10 cellular contexts compared by ENCODE assay signal in genomic region chr6:87483929-87484328, GRCh38. TPM values are rescaled to one million over a fixed set of nuclear protein-coding genes. Genes with fewer than 3 reads are reported as not detected.
DNase-seq lines count a peak whose midpoint lies in the region; ATAC-seq and TF ChIP-seq lines count a peak whose summit lies in the region.
"Had no signal": no experiment of that assay in that cellular context is flagged by ENCODE, and none has a peak within 500 bp of the region (broad histone marks: within the 10 kb centered on the region; RNA-seq: fewer than 3 reads in every experiment).

No MANE protein-coding gene starts in this region.

- peak; percentile 61 for DNase-seq in activated CD4-positive, alpha-beta T cell treated with anti-CD3 and anti-CD28 coated beads, Interleukin-2, amount 10 ng/mL, durations not matched to agents 24 days and 14 days
- no peak for DNase-seq in activated CD4-positive, alpha-beta T cell treated with anti-CD3 and anti-CD28 coated beads, Interleukin-2, amount 50 U/mL, for 4 hours
- DNase-seq in NCI-H226 (peak; percentile 48), progenitor cell of endocrine pancreas (ENCODE audit: low spot score, unreplicated experiment) (no peak), cerebellum (ENCODE audit: low spot score) (no peak), NCI-H510A (lab: John Stamatoyannopoulos, UW) (no peak)
- DNase-seq: Right ventricle myocardium superior had no signal

- no peak overlapping the region for H3K27ac Mint-ChIP-seq in activated CD4-positive, alpha-beta T cell treated with anti-CD3 and anti-CD28 coated beads, Interleukin-2, amount 10 ng/mL, durations not matched to agents 24 days and 14 days
- H3K27ac Mint-ChIP-seq in dendritic cell treated with granulocyte-macrophage colony-stimulating factor and Interleukin-4, amounts not matched to agents 40 ng/mL and 50 ng/mL, for 4 days: peak overlapping the region; percentile 52
- H3K27ac Mint-ChIP-seq in progenitor cell of endocrine pancreas: peak overlapping the region; percentile 74

- H3K4me3 Mint-ChIP-seq in activated CD4-positive, alpha-beta T cell treated with anti-CD3 and anti-CD28 coated beads, Interleukin-2, amount 10 ng/mL, durations not matched to agents 24 days and 14 days: no peak overlapping the region
- no peak overlapping the region for H3K4me3 Mint-ChIP-seq in dendritic cell treated with granulocyte-macrophage colony-stimulating factor and Interleukin-4, amounts not matched to agents 40 ng/mL and 50 ng/mL, for 4 days
- no peak overlapping the region for H3K4me3 Mint-ChIP-seq in progenitor cell of endocrine pancreas (ENCODE audit: low read depth)

- TF ChIP-seq CTCF in progenitor cell of endocrine pancreas (IDR thresholded peaks at IDR 0.05; ENCODE audit: unreplicated experiment): peak; percentile 31

- H3K36me3 Mint-ChIP-seq in activated CD4-positive, alpha-beta T cell treated with anti-CD3 and anti-CD28 coated beads, Interleukin-2, amount 10 ng/mL, durations not matched to agents 24 days and 14 days (ENCODE audit: low read depth): peaks cover 15% of the 10 kb centered on the region
- H3K36me3 Mint-ChIP-seq in dendritic cell treated with granulocyte-macrophage colony-stimulating factor and Interleukin-4, amounts not matched to agents 40 ng/mL and 50 ng/mL, for 4 days (ENCODE audit: low read depth): peaks cover 36% of the 10 kb centered on the region
- H3K36me3 Mint-ChIP-seq in progenitor cell of endocrine pancreas (ENCODE audit: insufficient read depth): peaks cover 12% of the 10 kb centered on the region

- H3K9me3 Mint-ChIP-seq in activated CD4-positive, alpha-beta T cell treated with anti-CD3 and anti-CD28 coated beads, Interleukin-2, amount 10 ng/mL, durations not matched to agents 24 days and 14 days: no peaks in the 10 kb centered on the region
- H3K9me3 Mint-ChIP-seq in dendritic cell treated with granulocyte-macrophage colony-stimulating factor and Interleukin-4, amounts not matched to agents 40 ng/mL and 50 ng/mL, for 4 days: no peaks in the 10 kb centered on the region
- peaks cover 6% of the 10 kb centered on the region for H3K9me3 Mint-ChIP-seq in progenitor cell of endocrine pancreas (ENCODE audit: low read depth)
- H3K9me3 Mint-ChIP-seq: CD4-positive, CD25-positive, alpha-beta regulatory T cell had no signal

- intact Hi-C loops in activated CD4-positive, alpha-beta T cell treated with anti-CD3 and anti-CD28 coated beads, Interleukin-2, amount 10 ng/mL, durations not matched to agents 24 days and 14 days (cut with micrococcal nuclease): no loop called here
- intact Hi-C loops in dendritic cell treated with granulocyte-macrophage colony-stimulating factor and Interleukin-4, amounts not matched to agents 40 ng/mL and 50 ng/mL, for 4 days (cut with micrococcal nuclease): no loop called here

- no peaks in the 10 kb centered on the region for H3K27me3 Mint-ChIP-seq in activated CD4-positive, alpha-beta T cell treated with anti-CD3 and anti-CD28 coated beads, Interleukin-2, amount 10 ng/mL, durations not matched to agents 24 days and 14 days
- no peaks in the 10 kb centered on the region for H3K27me3 Mint-ChIP-seq in dendritic cell treated with granulocyte-macrophage colony-stimulating factor and Interleukin-4, amounts not matched to agents 40 ng/mL and 50 ng/mL, for 4 days
- H3K27me3 Mint-ChIP-seq in progenitor cell of endocrine pancreas: no peaks in the 10 kb centered on the region
- H3K27me3 Mint-ChIP-seq: CD4-positive, CD25-positive, alpha-beta regulatory T cell had no signal

- peaks cover 8% of the 10 kb centered on the region for H3K4me1 Mint-ChIP-seq in activated CD4-positive, alpha-beta T cell treated with anti-CD3 and anti-CD28 coated beads, Interleukin-2, amount 10 ng/mL, durations not matched to agents 24 days and 14 days
- peaks cover 37% of the 10 kb centered on the region for H3K4me1 Mint-ChIP-seq in dendritic cell treated with granulocyte-macrophage colony-stimulating factor and Interleukin-4, amounts not matched to agents 40 ng/mL and 50 ng/mL, for 4 days (ENCODE audit: low read depth)
- peaks cover 3% of the 10 kb centered on the region for H3K4me1 Mint-ChIP-seq in progenitor cell of endocrine pancreas (ENCODE audit: low read depth)

- no peak for ATAC-seq in GM21576 (IDR thresholded peaks at IDR 0.05; ENCODE audit: unreplicated experiment)

RNA-seq across cellular contexts. Expression of gene SLC35A1, which starts 11.2 kb away (rescaled TPM):
- 8.8 and 9.1 TPM in 2 replicates for total RNA-seq in activated CD4-positive, alpha-beta T cell treated with anti-CD3 and anti-CD28 coated beads, Interleukin-2, amount 10 ng/mL, durations not matched to agents 24 days and 14 days
- total RNA-seq in progenitor cell of endocrine pancreas (14.1 and 15.0 TPM in 2 replicates), cerebellum (17.0 TPM)

Comparison
In these comparisons a context has a peak if more than half of its experiments do, and no peak if none do; other contexts are left out.
1. DNase-seq: peak in activated CD4-positive, alpha-beta T cell treated with anti-CD3 and anti-CD28 coated beads, Interleukin-2, amount 10 ng/mL, durations not matched to agents 24 days and 14 days (single experiment) and NCI-H226 (single experiment); none in activated CD4-positive, alpha-beta T cell treated with anti-CD3 and anti-CD28 coated beads, Interleukin-2, amount 50 U/mL, for 4 hours (0 of 2), progenitor cell of endocrine pancreas (single experiment), cerebellum (single experiment) and NCI-H510A (single experiment).